2 cellular contexts compared by ENCODE assay signal in genomic region chr7:101954494-101954893, GRCh38.
TF ChIP-seq lines count a peak whose summit lies in the region.

No MANE protein-coding gene starts in this region.

TF ChIP-seq in SK-N-SH, 30 proteins besides CTCF, POLR2A, EP300 and RAD21 (continued from another document):
- no peak for TF ChIP-seq CHD2 (IDR thresholded peaks at IDR 0.05; ENCODE audit: low read length, partially characterized antibody)
- TF ChIP-seq FOXJ3 (CRISPR knock-in tag; IDR thresholded peaks at IDR 0.05), result no peak
- TF ChIP-seq YY1 (IDR thresholded peaks at IDR 0.05; ENCODE audit: low read depth), result no peak
- TF ChIP-seq GATA2 (CRISPR knock-in tag; IDR thresholded peaks at IDR 0.05), result no peak
- no peak for TF ChIP-seq USF1 (IDR thresholded peaks at IDR 0.05; ENCODE audit: borderline replicate concordance, low read depth)
- no peak for TF ChIP-seq NFIC (IDR thresholded peaks at IDR 0.05; ENCODE audit: borderline replicate concordance)
- TF ChIP-seq FOSL2 (IDR thresholded peaks at IDR 0.05; ENCODE audit: borderline replicate concordance, low read depth), result no peak
- TF ChIP-seq RCOR1 (IDR thresholded peaks at IDR 0.05; ENCODE audit: low read length), result no peak

TF ChIP-seq in SK-N-SH treated with all-trans-retinoic acid at 6 μM for 48 hours, 23 proteins besides CTCF, POLR2A, EP300 and RAD21 (continued from another document):
- TF ChIP-seq ZC3H10 (CRISPR knock-in tag; IDR thresholded peaks at IDR 0.05) (no peak), ZNF565 (CRISPR knock-in tag; conservative IDR thresholded peaks at IDR 0.05; ENCODE audit: low read depth) (no peak)
